Comparison of ENCODE assay signal across 12 cellular contexts in the genomic region with DNA sequence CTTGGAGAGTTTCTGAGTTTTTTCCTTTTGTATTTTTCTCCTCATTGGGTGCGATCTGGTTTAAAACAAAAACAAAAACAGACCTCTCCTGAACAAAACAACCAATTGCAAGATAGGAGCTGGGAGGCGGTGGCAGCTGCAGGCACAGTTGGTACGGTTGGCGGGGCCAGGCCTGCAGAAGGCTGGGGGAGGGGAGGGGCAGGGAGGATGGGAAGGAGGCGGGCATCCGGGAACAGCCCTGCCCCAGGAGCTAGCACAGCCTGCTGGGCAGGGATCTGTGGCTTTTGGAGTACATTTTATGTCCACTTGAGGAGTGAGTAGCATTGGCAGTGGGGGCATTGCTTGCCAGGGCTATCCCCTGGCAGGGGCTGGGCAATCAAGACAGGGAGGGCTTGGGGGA. TPM values are rescaled to one million over a fixed set of nuclear protein-coding genes. Genes with fewer than 3 reads are reported as not detected.
A peak's percentile ranks its signal among the peaks of the same experiment; 100 is the strongest.
DNase-seq lines count a peak whose midpoint lies in the region; ATAC-seq and TF ChIP-seq lines count a peak whose summit lies in the region.
"Had no signal": no experiment of that assay in that cellular context is flagged by ENCODE, and none has a peak within 500 bp of the region (broad histone marks: within the 10 kb centered on the region; RNA-seq: fewer than 3 reads in every experiment).

No MANE protein-coding gene starts in this region.

- peaks cover 24% of the 10 kb centered on the region for H3K27me3 Mint-ChIP-seq in activated T-helper 17 cell treated with anti-CD3 and anti-CD28 coated beads, Interleukin-2, amount 50 U/mL, for 72 hours

- peak overlapping the region; percentile 28; the same call in 1 of the 2 replicates for H3K4me3 ChIP-seq in LNCaP clone FGC (ENCODE audit: low read depth, low read length)

- ATAC-seq in sciatic nerve: peak; percentile 33
- no peak for ATAC-seq in GM21825 (IDR thresholded peaks at IDR 0.05; ENCODE audit: unreplicated experiment)
- ATAC-seq in activated T-helper 17 cell treated with anti-CD3 and anti-CD28 coated beads, Interleukin-2, amount 50 U/mL, for 72 hours (replicated peaks): no peak

- H3K36me3 Mint-ChIP-seq in activated T-helper 17 cell treated with anti-CD3 and anti-CD28 coated beads, Interleukin-2, amount 50 U/mL, for 72 hours (ENCODE audit: low read depth): no peaks in the 10 kb centered on the region

- 0 out of 2 replicates have a peak, but pooled peaks have one; percentile 7 for TF ChIP-seq CTCF in LNCaP clone FGC (IDR thresholded peaks at IDR 0.05; ENCODE audit: control insufficient read depth, extremely low read depth, insufficient read depth)

- H3K27ac Mint-ChIP-seq in activated T-helper 17 cell treated with anti-CD3 and anti-CD28 coated beads, Interleukin-2, amount 50 U/mL, for 72 hours: no peak overlapping the region

- H3K4me1 Mint-ChIP-seq in activated T-helper 17 cell treated with anti-CD3 and anti-CD28 coated beads, Interleukin-2, amount 50 U/mL, for 72 hours: no peaks in the 10 kb centered on the region

- no peaks in the 10 kb centered on the region for H3K9me3 Mint-ChIP-seq in activated T-helper 17 cell treated with anti-CD3 and anti-CD28 coated beads, Interleukin-2, amount 50 U/mL, for 72 hours

- H3K4me3 Mint-ChIP-seq in activated T-helper 17 cell treated with anti-CD3 and anti-CD28 coated beads, Interleukin-2, amount 50 U/mL, for 72 hours: no peak overlapping the region

- peak; percentile 69 for DNase-seq in LNCaP clone FGC (ENCODE audit: low read depth)
- DNase-seq in NCI-H748 (lab: John Stamatoyannopoulos, UW; ENCODE audit: unreplicated experiment): peak; percentile 87
- DNase-seq in iPS-NIHi11 (ENCODE audit: low spot score): peak; percentile 53
- DNase-seq in sciatic nerve (ENCODE audit: low spot score): no peak
- no peak for DNase-seq in effector CD4-positive, alpha-beta T cell
- no peak for DNase-seq in activated CD4-positive, alpha-beta T cell treated with anti-CD3 and anti-CD28 coated beads, Interleukin-2, amount 50 U/mL, for 48 hours
- DNase-seq: activated CD4-positive, alpha-beta T cell treated with anti-CD3 and anti-CD28 coated beads for 1 hour had no signal

- intact Hi-C loops in sciatic nerve (cut with DNase I): no loop called here

RNA-seq across cellular contexts. Expression of gene CAPN9, which starts 5.2 kb away (rescaled TPM):
- 0.13 TPM for total RNA-seq in sciatic nerve
- total RNA-seq in activated T-helper 17 cell treated with anti-CD3 and anti-CD28 coated beads, Interleukin-2, amount 50 U/mL, for 72 hours: not detected
- total RNA-seq: astrocyte, glomerular endothelial cell, posterior vena cava had no signal

RNA-seq across cellular contexts. Expression of gene AGT, which starts 38.5 kb away (rescaled TPM):
- total RNA-seq in sciatic nerve: 13.0 TPM
- not detected for total RNA-seq in activated T-helper 17 cell treated with anti-CD3 and anti-CD28 coated beads, Interleukin-2, amount 50 U/mL, for 72 hours
- total RNA-seq: glomerular endothelial cell had no signal

Comparison
In these comparisons a context has a peak if more than half of its experiments do, and no peak if none do; other contexts are left out.
1. DNase-seq: peak in LNCaP clone FGC (single experiment), NCI-H748 (single experiment) and iPS-NIHi11 (single experiment); none in sciatic nerve (single experiment), effector CD4-positive, alpha-beta T cell (single experiment) and activated CD4-positive, alpha-beta T cell treated with anti-CD3 and anti-CD28 coated beads, Interleukin-2, amount 50 U/mL, for 48 hours (0 of 2).
2. RNA of gene AGT, which starts 38.5 kb away (total RNA-seq): 13.0 TPM in sciatic nerve (single experiment); not detected in activated T-helper 17 cell treated with anti-CD3 and anti-CD28 coated beads, Interleukin-2, amount 50 U/mL, for 72 hours; every median in the first group is over 10 times any median in the second.